Comparison of ENCODE assay signal across 16 cellular contexts in the genomic region with DNA sequence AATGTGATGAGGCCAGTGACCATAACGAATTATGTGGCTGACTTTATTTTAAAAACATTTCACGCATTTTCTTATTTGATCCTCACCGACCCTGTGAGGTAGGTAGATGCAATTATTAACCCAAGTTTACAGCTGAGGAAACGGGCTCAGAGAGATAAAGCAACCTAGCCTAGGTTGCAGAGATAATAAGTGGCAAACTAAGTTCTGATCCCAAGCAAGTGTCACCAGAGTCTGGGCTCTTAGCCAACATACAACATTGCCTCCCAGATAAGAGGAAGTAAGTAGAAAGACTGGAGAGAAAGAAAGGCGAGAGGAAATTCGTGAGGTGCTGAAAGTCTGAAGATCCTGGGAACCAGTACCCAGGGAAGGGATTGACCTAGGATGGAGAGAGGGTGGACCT.
"Had no signal": no experiment of that assay in that cellular context is flagged by ENCODE, and none has a peak within 500 bp of the region (broad histone marks: within the 10 kb centered on the region; RNA-seq: fewer than 3 reads in every experiment).

No MANE protein-coding gene starts in this region.

- H3K4me3 Mint-ChIP-seq: activated B cell treated with CpG ODN at 0.5 μM for 24 hours; brain; central memory CD8-positive, alpha-beta T cell; naive thymus-derived CD8-positive, alpha-beta T cell had no signal

- H3K27ac ChIP-seq: hepatocyte, lower lobe of right lung, skin epidermis, tibial artery had no signal

- H3K27me3 Mint-ChIP-seq: activated B cell treated with CpG ODN at 0.5 μM for 24 hours had no signal

- H3K36me3 Mint-ChIP-seq: activated naive CD4-positive, alpha-beta T cell treated with anti-CD3 and anti-CD28 coated beads, Interleukin-2, amount 50 U/mL, for 72 hours; brain; naive thymus-derived CD8-positive, alpha-beta T cell had no signal

- H3K27me3 ChIP-seq: hepatocyte, tibial artery had no signal

- H3K9me3 ChIP-seq: lower lobe of right lung, tibial artery had no signal

- H3K4me2 ChIP-seq: hepatocyte had no signal

- H2AFZ ChIP-seq: hepatocyte had no signal

- H3K4me1 ChIP-seq: lower lobe of right lung, tibial artery had no signal

- H3K36me3 ChIP-seq: lower lobe of right lung, tibial artery had no signal

- H3K4me1 Mint-ChIP-seq: activated B cell treated with CpG ODN at 0.5 μM for 24 hours; brain; central memory CD8-positive, alpha-beta T cell had no signal

- H3K79me2 ChIP-seq: hepatocyte had no signal

- DNase-seq: activated B cell treated with CpG ODN at 0.5 μM for 24 hours; activated CD4-positive, alpha-beta T cell treated with anti-CD3 and anti-CD28 coated beads, Interleukin-2, amount 50 U/mL, for 4 hours; activated effector memory CD4-positive, alpha-beta T cell treated with anti-CD3 and anti-CD28 coated beads, Interleukin-2, amount 50 U/mL, for 16 hours; activated T-cell treated with anti-CD3 and anti-CD28 coated beads, Interleukin-2, amount 50 U/mL, for 1 hour; amygdala; dermis blood vessel endothelial cell; lower lobe of right lung; naive thymus-derived CD8-positive, alpha-beta T cell; posterior cingulate gyrus; T1000; tibial artery had no signal

- H3K27ac Mint-ChIP-seq: activated B cell treated with CpG ODN at 0.5 μM for 24 hours; activated naive CD4-positive, alpha-beta T cell treated with anti-CD3 and anti-CD28 coated beads, Interleukin-2, amount 50 U/mL, for 72 hours; brain; naive thymus-derived CD8-positive, alpha-beta T cell had no signal

- H3K9me3 Mint-ChIP-seq: activated B cell treated with CpG ODN at 0.5 μM for 24 hours; activated naive CD4-positive, alpha-beta T cell treated with anti-CD3 and anti-CD28 coated beads, Interleukin-2, amount 50 U/mL, for 72 hours; central memory CD8-positive, alpha-beta T cell; naive thymus-derived CD8-positive, alpha-beta T cell had no signal

- ATAC-seq: activated naive CD4-positive, alpha-beta T cell treated with anti-CD3 and anti-CD28 coated beads, Interleukin-2, amount 50 U/mL, for 72 hours; lower lobe of right lung; naive thymus-derived CD8-positive, alpha-beta T cell had no signal

- H3K4me3 ChIP-seq: hepatocyte, lower lobe of right lung, skin epidermis, tibial artery had no signal
